Comparison of ENCODE assay signal across 17 cellular contexts in the genomic region with DNA sequence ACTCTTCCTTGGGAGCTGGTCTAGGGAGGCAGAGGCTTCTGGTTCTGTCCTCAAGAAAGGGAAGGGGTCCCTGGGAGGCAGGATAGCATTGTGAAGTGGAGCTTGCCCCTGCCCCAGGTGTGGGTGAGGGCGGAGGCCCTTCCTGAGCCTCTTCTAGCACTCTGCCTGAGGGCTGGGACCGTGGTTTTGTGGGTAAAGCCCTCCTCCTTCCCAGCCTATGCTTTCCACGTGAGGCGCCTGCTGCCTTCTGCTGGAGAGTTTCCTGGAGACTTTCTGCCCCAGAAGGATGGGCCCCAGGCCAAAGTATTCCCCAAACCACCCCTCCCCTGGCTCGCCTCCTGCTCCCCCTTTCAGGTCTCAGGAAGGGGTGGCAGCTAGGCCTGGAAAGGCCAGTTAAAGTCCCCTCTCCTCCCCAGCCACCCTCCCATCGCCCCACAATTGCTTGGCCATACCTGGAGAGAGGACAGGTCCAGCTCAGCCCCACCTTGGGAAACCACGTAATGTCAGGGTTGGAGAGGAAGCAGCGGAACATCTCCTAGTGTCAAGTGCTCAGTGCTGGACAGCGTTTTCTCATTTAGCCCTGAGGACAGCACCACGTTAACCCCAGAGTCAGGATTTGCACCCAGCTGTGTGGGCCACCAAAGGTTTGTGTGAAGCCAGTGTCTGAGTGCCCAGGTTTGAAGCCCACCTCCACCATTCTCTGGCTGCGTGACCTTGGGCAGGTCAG. TPM values are rescaled to one million over a fixed set of nuclear protein-coding genes. Genes with fewer than 3 reads are reported as not detected.
DNase-seq lines count a peak whose midpoint lies in the region; ATAC-seq, FAIRE-seq and TF ChIP-seq lines count a peak whose summit lies in the region.
"Had no signal": no experiment of that assay in that cellular context is flagged by ENCODE, and none has a peak within 500 bp of the region (broad histone marks: within the 10 kb centered on the region; RNA-seq: fewer than 3 reads in every experiment).

No MANE protein-coding gene starts in this region.

- peak overlapping the region; percentile 96 for H3K27ac Mint-ChIP-seq in CD8-positive, alpha-beta T cell
- H3K27ac Mint-ChIP-seq: CD14-positive monocyte had no signal

- CTCF ChIA-PET in CD8-positive, alpha-beta T cell (lab: Charles Lee), result interaction anchor here (6.4 to 11.8 kb wide), 3 partner anchors 13 to 19 kb away, joined by 54 to 131 read pairs (median 85); no protein-coding TSS in a partner anchor
- CTCF ChIA-PET in H1 (lab: Charles Lee; ENCODE audit: partially characterized antibody), result interaction anchor here (1.0 to 4.4 kb wide), 6 partner anchors 15 to 23 kb away, joined by 3 to 32 read pairs (median 22); no protein-coding TSS in a partner anchor

- H2BK120ac ChIP-seq in H1 (replicated peaks; ENCODE audit: low read depth, low read length), result no peak overlapping the region

- TF ChIP-seq POLR2A in H1 (IDR thresholded peaks at IDR 0.05; ENCODE audit: control extremely low read depth in 1 of 2, low read depth in 2 of 2, low read length in 2 of 2) (no peak), tibial nerve (IDR thresholded peaks at IDR 0.05) (no peak)

- WGBS in H1 (ENCODE audit: extremely low coverage in 1 of 2, insufficient coverage in 1 of 2, insufficient read length in 1 of 2, insufficient replicate concordance in 2 of 2, low coverage in 1 of 2, low lambda C conversion rate in 2 of 2, missing lambda C conversion rate in 1 of 2), 2 experiments, result 67% methylated on average over 11 of the region's 11 CpGs; no CpG with 5 or more reads in 1 of the 2 experiments
- WGBS in tibial nerve, 2 donors, result 56 to 66% methylated on average over 11 of the region's 11 CpGs

- peaks cover 0 to 57% (median 32%) of the 10 kb centered on the region in 11 experiments; a peak in 14 of 22 replicates for H3K36me3 ChIP-seq in BLaER1 treated with 17β-estradiol and CSF1 and Interleukin-3, amounts not matched to agents 10 nM and 100 nM
- peaks cover 5% of the 10 kb centered on the region for H3K36me3 ChIP-seq in CD8-positive, alpha-beta T cell (ENCODE audit: insufficient read depth, low read length)
- H3K36me3 ChIP-seq in H1 (ENCODE audit: control insufficient read depth in 2 of 4, insufficient read depth in 4 of 4, low read length in 3 of 4) (peaks cover 0 to 8% (median 2%) of the 10 kb centered on the region in 4 experiments; a peak in 2 of 8 replicates), tibial nerve (no peaks in the 10 kb centered on the region), Karpas-422 (ENCODE audit: insufficient read depth, low read length) (no peaks in the 10 kb centered on the region)
- H3K36me3 ChIP-seq: esophagus squamous epithelium had no signal

- H2BK20ac ChIP-seq in H1 (ENCODE audit: low read length), result no peak overlapping the region

- intact Hi-C loops in CD8-positive, alpha-beta T cell (cut with DNase I, micrococcal nuclease), result loop anchor here in 1 of 2 experiments (10.0 kb wide), 1 partner anchor 257 kb away; the partner anchor contains the start of gene SGF29

- H3K36me3 Mint-ChIP-seq in CD8-positive, alpha-beta T cell, result peaks cover 35% of the 10 kb centered on the region
- H3K36me3 Mint-ChIP-seq: CD14-positive monocyte had no signal

- H3K9me3 Mint-ChIP-seq in CD8-positive, alpha-beta T cell, result no peaks in the 10 kb centered on the region

- H3K9me2 ChIP-seq in Karpas-422 (replicated peaks; ENCODE audit: insufficient read depth, low read length), result no peaks in the 10 kb centered on the region

- peaks cover 80% of the 10 kb centered on the region for H3K4me1 Mint-ChIP-seq in CD8-positive, alpha-beta T cell (ENCODE audit: low read depth)

- no peak overlapping the region for H3K4ac ChIP-seq in H1 (replicated peaks; ENCODE audit: insufficient read length, low read depth, low read length)

- no peak overlapping the region for H4K91ac ChIP-seq in H1 (replicated peaks; ENCODE audit: insufficient read length, low read length)

- H4K8ac ChIP-seq in H1 (ENCODE audit: extremely low read depth, insufficient read depth, low read length), result no peak overlapping the region

- no peak overlapping the region for H3K18ac ChIP-seq in H1 (ENCODE audit: extremely low read depth, low read length)

- H3K27ac ChIP-seq in BLaER1 treated with 17β-estradiol and CSF1 and Interleukin-3, amounts not matched to agents 10 nM and 100 nM, result no peak overlapping the region; a peak in 1 of 22 replicates
- no peak overlapping the region for H3K27ac ChIP-seq in CD8-positive, alpha-beta T cell (ENCODE audit: low read depth, low read length)
- H3K27ac ChIP-seq in H1 (ENCODE audit: low read depth, low read length) (no peak overlapping the region), tibial nerve (no peak overlapping the region), Karpas-422 (ENCODE audit: low read length) (no peak overlapping the region)
- H3K27ac ChIP-seq: coronary artery, esophagus squamous epithelium had no signal

- H3K23ac ChIP-seq in H1 (ENCODE audit: insufficient read length), result no peak overlapping the region

- H2AK5ac ChIP-seq in H1 (ENCODE audit: low read depth, low read length), result no peak overlapping the region

- H2BK5ac ChIP-seq in H1 (ENCODE audit: low read depth, low read length), result 0 out of 2 replicates have a peak overlapping the region, but pooled peaks have one; percentile 31

- H3K27me3 Mint-ChIP-seq in CD8-positive, alpha-beta T cell (ENCODE audit: low read depth), result no peaks in the 10 kb centered on the region

- no peak for FAIRE-seq in H1 (lab: Jason Lieb, UNC)
- FAIRE-seq: G401.6 had no signal

- H3K27me3 ChIP-seq in BLaER1 treated with 17β-estradiol and CSF1 and Interleukin-3, amounts not matched to agents 10 nM and 100 nM, result no peaks in the 10 kb centered on the region
- no peaks in the 10 kb centered on the region for H3K27me3 ChIP-seq in CD8-positive, alpha-beta T cell (ENCODE audit: insufficient read depth, low read length)
- no peaks in the 10 kb centered on the region for H3K27me3 ChIP-seq in H1 (replicated peaks in 1 of 4; ENCODE audit: control insufficient read depth in 3 of 4, extremely low read depth in 1 of 4, insufficient read depth in 3 of 4, low read length in 3 of 4)
- H3K27me3 ChIP-seq in tibial nerve, result peaks cover 0 to 7% of the 10 kb centered on the region in 2 donors
- H3K27me3 ChIP-seq in Karpas-422 (ENCODE audit: low read length), result no peaks in the 10 kb centered on the region

- no peaks in the 10 kb centered on the region for H3K9me3 ChIP-seq in BLaER1 treated with 17β-estradiol and CSF1 and Interleukin-3, amounts not matched to agents 10 nM and 100 nM (replicated peaks in 1 of 11)
- no peaks in the 10 kb centered on the region for H3K9me3 ChIP-seq in CD8-positive, alpha-beta T cell (ENCODE audit: low read length)
- no peaks in the 10 kb centered on the region for H3K9me3 ChIP-seq in H1 (ENCODE audit: insufficient read depth in 2 of 2, low read depth in 1 of 2, low read length in 1 of 2)
- H3K9me3 ChIP-seq in tibial nerve, result no peaks in the 10 kb centered on the region
- H3K9me3 ChIP-seq in Karpas-422 (ENCODE audit: low read length), result no peaks in the 10 kb centered on the region
- H3K9me3 ChIP-seq: esophagus squamous epithelium had no signal

- DNase-seq in CD8-positive, alpha-beta T cell, result peak in 1 of 7 experiments; percentile 22
- DNase-seq in H1 (ENCODE audit: low read depth in 1 of 2, low spot score in 2 of 2) (no peak), GM10266 (ENCODE audit: extremely low spot score) (no peak), tibial nerve (ENCODE audit: low spot score in 2 of 2) (no peak), kidney tubule cell (ENCODE audit: low spot score) (no peak), Karpas-422 (no peak)
- DNase-seq: activated CD4-positive, CD25-positive, alpha-beta regulatory T cell; activated T-cell treated with anti-CD3 and anti-CD28 coated beads, Interleukin-2, amount 50 U/mL, for 1 hour; esophagus squamous epithelium; left cardiac atrium; NCI-H1694 treated with DMSO at 0.1 percent for 48 hours; T-helper 1 cell had no signal

- no peak overlapping the region for H3K4me3 ChIP-seq in BLaER1 treated with 17β-estradiol and CSF1 and Interleukin-3, amounts not matched to agents 10 nM and 100 nM
- peak overlapping the region; percentile 22 for H3K4me3 ChIP-seq in CD8-positive, alpha-beta T cell (ENCODE audit: low read depth, low read length)
- 0 out of 8 replicates have a peak overlapping the region, but pooled peaks of 1 of the 4 experiments have one; percentile 3 for H3K4me3 ChIP-seq in H1 (ENCODE audit: extremely low read depth in 1 of 4, insufficient read depth in 2 of 4, low read depth in 3 of 4, low read length in 4 of 4)
- H3K4me3 ChIP-seq in tibial nerve, result no peak overlapping the region
- H3K4me3 ChIP-seq in Karpas-422 (ENCODE audit: low read length), result no peak overlapping the region
- H3K4me3 ChIP-seq: coronary artery, esophagus squamous epithelium had no signal

- TF ChIP-seq EP300 in H1 (IDR thresholded peaks at IDR 0.05; ENCODE audit: borderline replicate concordance in 1 of 2, low read depth in 2 of 2, low read length in 2 of 2) (no peak), tibial nerve (IDR thresholded peaks at IDR 0.05) (no peak)

- H4K5ac ChIP-seq in H1 (ENCODE audit: insufficient read length, low read depth, low read length), result no peak overlapping the region

- no peak overlapping the region for H3K14ac ChIP-seq in H1 (ENCODE audit: insufficient read length)

- no peak for TF ChIP-seq RAD21 in H1 (IDR thresholded peaks at IDR 0.05 in 1 of 2, conservative IDR thresholded peaks at IDR 0.05 in 1 of 2; ENCODE audit: low read depth in 2 of 2, low read length in 2 of 2)

- H3K23me2 ChIP-seq in H1 (ENCODE audit: low read depth, low read length), result peaks cover 7% of the 10 kb centered on the region

- peaks cover 10 to 94% of the 10 kb centered on the region in 2 experiments for H3K79me2 ChIP-seq in H1 (ENCODE audit: control insufficient read depth in 1 of 2, insufficient read depth in 2 of 2, low read length in 2 of 2)
- H3K79me2 ChIP-seq in Karpas-422 (ENCODE audit: low read length), result no peaks in the 10 kb centered on the region

- no peak for TF ChIP-seq CTCF in CD8-positive, alpha-beta T cell (IDR thresholded peaks at IDR 0.05)
- no peak for TF ChIP-seq CTCF in H1 (IDR thresholded peaks at IDR 0.05; ENCODE audit: control extremely low read depth in 1 of 3, insufficient read depth in 1 of 3, low read depth in 1 of 3, low read length in 3 of 3)
- TF ChIP-seq CTCF in GM10266 (IDR thresholded peaks at IDR 0.05; ENCODE audit: control insufficient read depth, insufficient read depth, low read depth, missing control alignments), result no peak
- no peak for TF ChIP-seq CTCF in tibial nerve (IDR thresholded peaks at IDR 0.05)

- peak overlapping the region; percentile 70 for H3K4me3 Mint-ChIP-seq in CD8-positive, alpha-beta T cell
- H3K4me3 Mint-ChIP-seq: CD14-positive monocyte had no signal

- H4K20me1 ChIP-seq in BLaER1 treated with 17β-estradiol and CSF1 and Interleukin-3, amounts not matched to agents 10 nM and 100 nM, result peaks cover 0 to 92% (median 82%) of the 10 kb centered on the region in 11 experiments; a peak in 17 of 22 replicates
- H4K20me1 ChIP-seq in H1 (replicated peaks in 1 of 2; ENCODE audit: control insufficient read depth in 1 of 2, insufficient read depth in 2 of 2, low read length in 2 of 2) (peaks cover 38 to 53% of the 10 kb centered on the region in 2 experiments), Karpas-422 (ENCODE audit: insufficient read depth, low read depth, low read length) (no peaks in the 10 kb centered on the region)

- H3K4me1 ChIP-seq in BLaER1 treated with 17β-estradiol and CSF1 and Interleukin-3, amounts not matched to agents 10 nM and 100 nM, result peaks cover 17 to 91% (median 78%) of the 10 kb centered on the region in 10 experiments
- peaks cover 91% of the 10 kb centered on the region for H3K4me1 ChIP-seq in CD8-positive, alpha-beta T cell (ENCODE audit: insufficient read depth, low read length)
- H3K4me1 ChIP-seq in H1 (replicated peaks in 1 of 4; ENCODE audit: control insufficient read depth in 3 of 4, insufficient read depth in 4 of 4, low read length in 3 of 4) (peaks cover 6 to 37% (median 22%) of the 10 kb centered on the region in 4 experiments), tibial nerve (peaks cover 0 to 9% (median 6%) of the 10 kb centered on the region in 4 donors), Karpas-422 (ENCODE audit: low read length) (no peaks in the 10 kb centered on the region; the same call in 1 of the 2 replicates)

- no peak overlapping the region for H2AFZ ChIP-seq in H1 (ENCODE audit: low read length)
- no peak overlapping the region for H2AFZ ChIP-seq in Karpas-422 (ENCODE audit: low read length)

- H2BK12ac ChIP-seq in H1 (ENCODE audit: low read depth, low read length), result no peak overlapping the region; the same call in 1 of the 2 replicates

- no peak overlapping the region for H3K56ac ChIP-seq in H1 (replicated peaks; ENCODE audit: insufficient read length, low read depth, low read length)

- POLR2A ChIA-PET in CD8-positive, alpha-beta T cell (lab: Charles Lee), result interaction anchor here (0.6 to 11.4 kb wide), 5 partner anchors 12 to 258 kb away, joined by 3 to 123 read pairs (median 3); no protein-coding TSS in a partner anchor
- POLR2A ChIA-PET in H1 (lab: Charles Lee; ENCODE audit: partially characterized antibody), result interaction anchor here (0.6 to 5.1 kb wide), 9 partner anchors 8 to 126 kb away, joined by 3 to 22 read pairs (median 5); no protein-coding TSS in a partner anchor

- H3K79me1 ChIP-seq in H1 (ENCODE audit: low read depth, low read length), result peaks cover 40% of the 10 kb centered on the region

- peak overlapping the region in 3 of 11 experiments; percentile 3 to 18 (median 5); a peak in 2 of 22 replicates for H3K9ac ChIP-seq in BLaER1 treated with 17β-estradiol and CSF1 and Interleukin-3, amounts not matched to agents 10 nM and 100 nM
- H3K9ac ChIP-seq in H1 (replicated peaks in 1 of 4; ENCODE audit: extremely low read depth in 1 of 4, low read depth in 3 of 4, low read length in 3 of 4) (no peak overlapping the region), Karpas-422 (ENCODE audit: low read length) (no peak overlapping the region)

- peak overlapping the region in 9 of 11 experiments; percentile 20 to 55 (median 43); a peak in 13 of 22 replicates for H3K4me2 ChIP-seq in BLaER1 treated with 17β-estradiol and CSF1 and Interleukin-3, amounts not matched to agents 10 nM and 100 nM
- H3K4me2 ChIP-seq in H1 (ENCODE audit: insufficient read depth in 1 of 2, low read depth in 2 of 2, low read length in 2 of 2) (peak overlapping the region in 1 of 2 experiments; percentile 40; a peak in 3 of 4 replicates), Karpas-422 (ENCODE audit: low read depth, low read length, poor library complexity, severe bottlenecking) (no peak overlapping the region)

- no peak overlapping the region for H2BK15ac ChIP-seq in H1 (ENCODE audit: low read length)

- peak; percentile 35 for ATAC-seq in CD8-positive, alpha-beta T cell
- ATAC-seq: left cardiac atrium had no signal

RNA-seq across cellular contexts. Expression of gene SBK1, which starts 5.6 kb away (rescaled TPM):
- 10 to 100 TPM; 16.5 to 17.1 TPM for total RNA-seq in CD8-positive, alpha-beta T cell
- polyA plus RNA-seq in PFSK-1 (2012; ENCODE audit: insufficient read length, low read depth), result 1.0 TPM
- total RNA-seq in H1 (2021; fragmentation: NEBNext Ultra II Directional; extraction: Animal tissue kit (Norgen Biotek cat#: 25700)), result 73.9 and 77.4 TPM in 2 replicates
- polyA plus RNA-seq in H1 (2011; rRNA removed), result 18.2 and 34.8 TPM in 2 replicates
- 16.7 TPM for polyA plus RNA-seq in H1 (2011; cell fraction: cytosol; rRNA removed)
- 29.8 TPM for polyA plus RNA-seq in H1 (2011; cell fraction: nucleus; rRNA removed)
- 46.9 to 62.0 TPM (median 59.1 TPM) in 4 replicates for polyA plus RNA-seq in H1 (2012, experiment 1 of 2)
- 59.4 TPM for polyA plus RNA-seq in H1 (2012, experiment 2 of 2)
- polyA plus RNA-seq in H1 (2013, experiment 1 of 2), result 69.2 TPM
- 68.1 TPM for polyA plus RNA-seq in H1 (2013, experiment 2 of 2)
- 9.3 and 12.5 TPM in 2 replicates for polyA minus RNA-seq in H1 (2011; rRNA and poly(A)+ RNA removed)
- 31.7 TPM for polyA minus RNA-seq in H1 (2011; cell fraction: cytosol; rRNA and poly(A)+ RNA removed)
- 16.6 TPM for polyA minus RNA-seq in H1 (2011; cell fraction: nucleus; rRNA and poly(A)+ RNA removed)
- total RNA-seq in tibial nerve, result under 1 TPM in 2 of 4 donors, not detected in 2; 0.22 to 0.30 TPM
- 0.07 TPM in 2 replicates for total RNA-seq in Karpas-422 (2014; rRNA removed; shearing (Covaris generic); ENCODE audit: low replicate concordance)

Comparison
In these comparisons a context has a peak if more than half of its experiments do, and no peak if none do; other contexts are left out.
1. RNA of gene SBK1, which starts 5.6 kb away (total RNA-seq): 73.9 to 77.4 TPM in H1 and 16.5 to 17.1 TPM in CD8-positive, alpha-beta T cell; 0.22 to 0.30 TPM in tibial nerve and 0.07 TPM in Karpas-422; every median in the first group is over 10 times any median in the second.